Comparison of ENCODE assay signal across 1 cellular context in the genomic region with DNA sequence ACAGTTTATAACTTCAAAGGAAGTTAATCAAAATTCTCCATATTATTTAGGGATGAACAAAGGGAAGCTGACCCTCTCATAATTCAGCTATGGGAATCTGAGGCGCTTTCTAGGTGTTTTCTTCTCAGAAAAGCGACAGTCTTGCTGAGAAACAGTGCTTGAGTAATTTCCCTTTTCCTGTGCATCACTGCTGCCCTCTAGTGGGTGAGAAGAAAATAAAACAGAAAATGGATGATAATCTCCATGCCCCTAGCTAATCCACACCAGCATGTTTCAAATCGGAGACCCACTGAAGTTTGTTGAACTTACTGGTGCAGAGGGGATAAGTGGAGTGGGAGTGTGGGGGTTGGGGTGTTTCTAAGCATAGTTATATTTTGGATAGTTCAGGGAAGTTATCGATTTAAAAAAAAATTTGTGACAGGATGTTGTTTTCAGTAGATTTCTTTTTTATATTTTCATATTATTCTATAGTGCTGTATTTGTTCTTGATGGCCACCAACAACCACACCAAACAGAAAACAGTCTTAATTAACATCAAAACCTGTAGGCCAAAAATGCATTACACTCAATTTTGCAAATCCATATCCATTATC.
TF ChIP-seq lines count a peak whose summit lies in the region.

No MANE protein-coding gene starts in this region.

TF ChIP-seq in endothelial cell of umbilical vein, 7 proteins besides CTCF, POLR2A, EP300 and RAD21 (continued from another document):
- TF ChIP-seq MAX (IDR thresholded peaks at IDR 0.05; ENCODE audit: insufficient read depth, insufficient read length): no peak
- TF ChIP-seq MYC (IDR thresholded peaks at IDR 0.05; ENCODE audit: low read depth, low read length): no peak
- no peak for TF ChIP-seq FOS (IDR thresholded peaks at IDR 0.05; ENCODE audit: borderline replicate concordance, insufficient read depth, low read length)
- no peak for TF ChIP-seq POLR2AphosphoS5 (IDR thresholded peaks at IDR 0.05; ENCODE audit: insufficient read depth, low read depth, low read length)
